In the genomic region with DNA sequence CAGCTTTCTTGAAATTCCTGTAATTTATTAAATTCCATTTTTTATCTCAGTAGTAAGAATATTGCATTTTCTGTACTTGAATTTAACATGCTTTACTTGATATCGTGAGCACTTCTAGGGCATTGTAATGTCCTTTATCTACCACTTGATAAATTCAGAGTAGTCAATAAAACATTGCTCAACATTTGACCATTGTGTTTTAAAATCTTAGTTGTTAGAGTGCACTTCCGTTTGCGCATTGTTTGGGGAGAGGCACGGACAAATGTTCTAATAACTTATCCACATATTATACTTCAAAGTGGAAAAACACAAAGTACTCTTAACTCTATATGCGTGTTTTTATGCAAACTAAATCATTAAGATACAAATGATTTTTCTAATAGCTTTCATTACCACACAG, we compare ENCODE assay signal across 8 cellular contexts. TPM values are rescaled to one million over a fixed set of nuclear protein-coding genes. Genes with fewer than 3 reads are reported as not detected.
DNase-seq lines count a peak whose midpoint lies in the region; ATAC-seq and TF ChIP-seq lines count a peak whose summit lies in the region.

No MANE protein-coding gene starts in this region.

- H3K4me3 ChIP-seq in AG04450 (ENCODE audit: low read depth, low read length) (peak overlapping the region; percentile 69), GM23248 (peak overlapping the region; percentile 84), SK-N-SH (ENCODE audit: low read depth in 2 of 2, low read length in 1 of 2) (peak overlapping the region; percentile 65 to 92)

- DNase-seq in AG04450 (ENCODE audit: low read depth, low spot score), result no peak
- peak; percentile 69 for DNase-seq in GM23248
- no peak for DNase-seq in SK-N-SH
- DNase-seq in erythroblast (lab: John Stamatoyannopoulos, UW), result peak; percentile 48 to 61
- no peak for DNase-seq in nephron progenitor cell
- no peak for DNase-seq in stimulated activated CD4-positive, alpha-beta T cell treated with anti-CD3 and anti-CD28 coated beads, Interleukin-4, amount 100 ng/mL, for 4 hours
- DNase-seq in NCI-H748 (lab: John Stamatoyannopoulos, UW; ENCODE audit: unreplicated experiment), result no peak

- TF ChIP-seq POLR2A in erythroblast (IDR thresholded peaks at IDR 0.05; ENCODE audit: low read length) (no peak), GM18505 (IDR thresholded peaks at IDR 0.05; ENCODE audit: borderline replicate concordance, extremely low read depth, insufficient read depth, insufficient read length) (no peak)

- H3K79me2 ChIP-seq in GM23248 (ENCODE audit: insufficient read depth) (peaks cover 52% of the 10 kb centered on the region), SK-N-SH (ENCODE audit: insufficient read depth) (peaks cover 53% of the 10 kb centered on the region)

- peak overlapping the region; percentile 97 for H3K9ac ChIP-seq in GM23248
- H3K9ac ChIP-seq in SK-N-SH, result peak overlapping the region; percentile 73

- no peaks in the 10 kb centered on the region for H4K20me1 ChIP-seq in GM23248 (ENCODE audit: insufficient read depth)
- no peaks in the 10 kb centered on the region for H4K20me1 ChIP-seq in SK-N-SH (ENCODE audit: insufficient read depth)

- H3K27me3 Mint-ChIP-seq in nephron progenitor cell (ENCODE audit: low read depth, poor library complexity), result no peaks in the 10 kb centered on the region

- TF ChIP-seq RAD21 in SK-N-SH (IDR thresholded peaks at IDR 0.05; ENCODE audit: low read length), result no peak

- TF ChIP-seq EP300 in SK-N-SH (IDR thresholded peaks at IDR 0.05; ENCODE audit: borderline replicate concordance in 1 of 2, low read depth in 1 of 2, low read length in 1 of 2), result no peak

- CTCF ChIA-PET in AG04450 (lab: Charles Lee), result interaction anchor here (1.0 to 1.1 kb wide), 2 partner anchors 199 to 383 kb away, joined by 3 read pairs; no protein-coding TSS in a partner anchor
- CTCF ChIA-PET in SK-N-SH (lab: Yijun Ruan, JAX), result interaction anchor here (0.7 to 1.3 kb wide), 3 partner anchors 98 to 269 kb away, joined by 3 read pairs; no protein-coding TSS in a partner anchor

- H3K4me2 ChIP-seq in GM23248 (ENCODE audit: unreplicated experiment), result peak overlapping the region; percentile 67
- peak overlapping the region; percentile 41 for H3K4me2 ChIP-seq in SK-N-SH

- peaks cover 32% of the 10 kb centered on the region for H3K9me3 Mint-ChIP-seq in nephron progenitor cell

- H3K36me3 ChIP-seq in GM23248 (ENCODE audit: low read depth) (peaks cover 12% of the 10 kb centered on the region), SK-N-SH (replicated peaks in 1 of 2; ENCODE audit: control insufficient read depth in 1 of 2, insufficient read depth in 2 of 2, low read length in 1 of 2) (peaks cover 7 to 19% of the 10 kb centered on the region in 2 experiments)

- TF ChIP-seq CTCF in AG04450 (IDR thresholded peaks at IDR 0.05; ENCODE audit: low read depth, low read length), result no peak
- no peak for TF ChIP-seq CTCF in SK-N-SH (IDR thresholded peaks at IDR 0.05)
- no peak for TF ChIP-seq CTCF in nephron progenitor cell (IDR thresholded peaks at IDR 0.05)

- WGBS in GM23248 (ENCODE audit: low coverage in 1 of 2, low lambda C conversion rate in 2 of 2, missing lambda C conversion rate in 2 of 2), 2 experiments, result 1 to 6% methylated on average over 5 of the region's 5 CpGs
- WGBS in SK-N-SH (ENCODE audit: low lambda C conversion rate), result 3% methylated on average over 5 of the region's 5 CpGs

- H3K4me3 Mint-ChIP-seq in nephron progenitor cell, result peak overlapping the region; percentile 92

- H3K27ac Mint-ChIP-seq in nephron progenitor cell, result peak overlapping the region; percentile 99

- H3K9me2 ChIP-seq in GM23248 (ENCODE audit: insufficient read depth) (no peaks in the 10 kb centered on the region), SK-N-SH (no peaks in the 10 kb centered on the region)

- H3K4me1 ChIP-seq in GM23248 (ENCODE audit: insufficient read depth) (peaks cover 37% of the 10 kb centered on the region), SK-N-SH (ENCODE audit: control insufficient read depth in 1 of 2, insufficient read depth in 2 of 2, low read depth in 1 of 2, low read length in 1 of 2) (peaks cover 0 to 6% of the 10 kb centered on the region in 2 experiments; a peak in 2 of 4 replicates)

- H3K4me1 Mint-ChIP-seq in nephron progenitor cell, result peaks cover 43% of the 10 kb centered on the region

- H3K27ac ChIP-seq in AG04450 (ENCODE audit: low read depth, low read length), result peak overlapping the region; percentile 77
- H3K27ac ChIP-seq in GM23248, result peak overlapping the region; percentile 94
- H3K27ac ChIP-seq in SK-N-SH (ENCODE audit: low read depth in 2 of 2, low read length in 1 of 2), result peak overlapping the region; percentile 83 to 96

- POLR2A ChIA-PET in AG04450 (lab: Yijun Ruan, JAX), result no interaction called here
- POLR2A ChIA-PET in SK-N-SH (lab: Yijun Ruan, JAX), result interaction anchor here (1.5 kb wide), 1 partner anchor 10 kb away, joined by 10 read pairs; no protein-coding TSS in a partner anchor

- H3K9me3 ChIP-seq in AG04450 (ENCODE audit: control insufficient read depth, insufficient read depth, low read length) (no peaks in the 10 kb centered on the region), GM23248 (ENCODE audit: low read depth) (no peaks in the 10 kb centered on the region), SK-N-SH (peaks cover 7% of the 10 kb centered on the region)

- H2AFZ ChIP-seq in GM23248 (peak overlapping the region; percentile 85), SK-N-SH (ENCODE audit: low read depth) (peak overlapping the region; percentile 87)

- ATAC-seq in GM18505 (IDR thresholded peaks at IDR 0.05; ENCODE audit: unreplicated experiment), result no peak

- in situ Hi-C loops in GM23248 (cut with MboI), result no loop called here

- peaks cover 70% of the 10 kb centered on the region for H3K36me3 Mint-ChIP-seq in nephron progenitor cell (ENCODE audit: low read depth)

- H3F3A ChIP-seq in GM23248 (ENCODE audit: insufficient read depth) (peaks cover 53% of the 10 kb centered on the region), SK-N-SH (replicated peaks; ENCODE audit: insufficient read depth) (peaks cover 4% of the 10 kb centered on the region)

- H3K27me3 ChIP-seq in AG04450 (ENCODE audit: control insufficient read depth, insufficient read depth, low read length) (no peaks in the 10 kb centered on the region), GM23248 (replicated peaks; ENCODE audit: insufficient read depth) (no peaks in the 10 kb centered on the region), SK-N-SH (ENCODE audit: insufficient read depth) (no peaks in the 10 kb centered on the region)

TF ChIP-seq in SK-N-SH, 30 proteins besides CTCF, POLR2A, EP300 and RAD21:
- TF ChIP-seq TEAD4 (IDR thresholded peaks at IDR 0.05; ENCODE audit: borderline replicate concordance, insufficient read depth), result 0 out of 2 replicates have a peak, but pooled peaks have one; percentile 2
- no peak for TF ChIP-seq NFIC (IDR thresholded peaks at IDR 0.05; ENCODE audit: borderline replicate concordance)
TF ChIP-seq in SK-N-SH: peak in this region for 1.

RNA-seq across cellular contexts. Expression of gene FAM227B, which starts 0.4 kb away (rescaled TPM):
- 5.1 and 6.1 TPM in 2 replicates for polyA plus RNA-seq in AG04450 (2011; rRNA removed)
- polyA minus RNA-seq in AG04450 (2011; rRNA and poly(A)+ RNA removed), result 2.9 and 4.3 TPM in 2 replicates
- total RNA-seq in GM23248 (2014; rRNA removed; shearing (Covaris generic)), result 4.4 and 4.6 TPM in 2 replicates
- polyA plus RNA-seq in GM23248 (2016; fragmentation: Nextera tagmentation; extraction: Ambion mirVana), result 7.2 and 10.0 TPM in 2 replicates
- polyA plus RNA-seq in SK-N-SH (2012; rRNA removed), result 4.4 and 5.8 TPM in 2 replicates
- polyA plus RNA-seq in SK-N-SH (2012; cell fraction: cytosol; rRNA removed), result 6.7 and 8.2 TPM in 2 replicates
- polyA plus RNA-seq in SK-N-SH (2012; cell fraction: nucleus; rRNA removed), result 2.4 and 4.3 TPM in 2 replicates

RNA-seq across cellular contexts. Expression of gene DTWD1, which starts 0.7 kb away (rescaled TPM):
- polyA plus RNA-seq in AG04450 (2011; rRNA removed) (44.0 and 65.4 TPM in 2 replicates), GM23248 (2016; fragmentation: Nextera tagmentation; extraction: Ambion mirVana) (104 and 107 TPM in 2 replicates), SK-N-SH (2012; rRNA removed) (13.9 and 15.3 TPM in 2 replicates)
- 10.6 and 21.8 TPM in 2 replicates for polyA minus RNA-seq in AG04450 (2011; rRNA and poly(A)+ RNA removed)
- total RNA-seq in GM23248 (2014; rRNA removed; shearing (Covaris generic)), result 63.7 and 73.3 TPM in 2 replicates
- 20.6 and 26.3 TPM in 2 replicates for polyA plus RNA-seq in SK-N-SH (2012; cell fraction: cytosol; rRNA removed)
- polyA plus RNA-seq in SK-N-SH (2012; cell fraction: nucleus; rRNA removed), result 6.1 and 15.8 TPM in 2 replicates

Comparison
In these comparisons a context has a peak if more than half of its experiments do, and no peak if none do; other contexts are left out.
1. DNase-seq: peak in GM23248 (single experiment) and erythroblast (2 of 2); none in AG04450 (single experiment), SK-N-SH (single experiment), nephron progenitor cell (single experiment), stimulated activated CD4-positive, alpha-beta T cell treated with anti-CD3 and anti-CD28 coated beads, Interleukin-4, amount 100 ng/mL, for 4 hours (0 of 2) and NCI-H748 (single experiment).
2. Peak in every context shown above with its lines, with median percentiles within 50 percentile points of each other: H3K27ac ChIP-seq and H3K4me3 ChIP-seq.